ENCODE assay signal across 3 cellular contexts in the genomic region with DNA sequence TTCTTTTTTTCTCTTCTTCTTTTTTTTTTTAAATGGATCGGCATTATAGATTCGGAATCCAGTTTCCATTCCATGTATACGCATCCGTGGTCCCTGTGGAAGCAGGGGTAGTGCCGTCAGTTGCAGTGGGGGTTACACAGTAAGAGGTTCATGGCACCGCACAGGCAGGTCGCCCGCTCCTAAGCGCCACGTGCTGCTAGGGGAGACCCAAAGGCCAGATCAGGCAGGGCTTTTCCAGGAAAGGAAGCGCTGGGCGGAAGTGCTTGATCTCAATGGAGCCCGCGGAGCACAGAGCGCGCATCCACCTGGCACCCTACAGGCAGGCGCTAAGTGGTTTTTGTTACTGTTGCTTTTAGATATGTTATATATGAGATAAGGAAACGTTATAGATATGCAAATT.
"Had no signal": no experiment of that assay in that cellular context is flagged by ENCODE, and none has a peak within 500 bp of the region (broad histone marks: within the 10 kb centered on the region; RNA-seq: fewer than 3 reads in every experiment).

No MANE protein-coding gene starts in this region.

- DNase-seq: GDM1, GF-D8 had no signal

- H3K4me3 ChIP-seq: GM12878 had no signal

- ATAC-seq: GM12878 had no signal
